Comparison of ENCODE assay signal across 1 cellular context in genomic region chr2:20509301-20509765, GRCh38.
A peak's percentile ranks its signal among the peaks of the same experiment; 100 is the strongest.
TF ChIP-seq lines count a peak whose summit lies in the region.

No MANE protein-coding gene starts in this region.

TF ChIP-seq in HepG2, 621 proteins besides CTCF, POLR2A, EP300 and RAD21 (continued from another document and continues in another):
- TF ChIP-seq, protein P1, sequence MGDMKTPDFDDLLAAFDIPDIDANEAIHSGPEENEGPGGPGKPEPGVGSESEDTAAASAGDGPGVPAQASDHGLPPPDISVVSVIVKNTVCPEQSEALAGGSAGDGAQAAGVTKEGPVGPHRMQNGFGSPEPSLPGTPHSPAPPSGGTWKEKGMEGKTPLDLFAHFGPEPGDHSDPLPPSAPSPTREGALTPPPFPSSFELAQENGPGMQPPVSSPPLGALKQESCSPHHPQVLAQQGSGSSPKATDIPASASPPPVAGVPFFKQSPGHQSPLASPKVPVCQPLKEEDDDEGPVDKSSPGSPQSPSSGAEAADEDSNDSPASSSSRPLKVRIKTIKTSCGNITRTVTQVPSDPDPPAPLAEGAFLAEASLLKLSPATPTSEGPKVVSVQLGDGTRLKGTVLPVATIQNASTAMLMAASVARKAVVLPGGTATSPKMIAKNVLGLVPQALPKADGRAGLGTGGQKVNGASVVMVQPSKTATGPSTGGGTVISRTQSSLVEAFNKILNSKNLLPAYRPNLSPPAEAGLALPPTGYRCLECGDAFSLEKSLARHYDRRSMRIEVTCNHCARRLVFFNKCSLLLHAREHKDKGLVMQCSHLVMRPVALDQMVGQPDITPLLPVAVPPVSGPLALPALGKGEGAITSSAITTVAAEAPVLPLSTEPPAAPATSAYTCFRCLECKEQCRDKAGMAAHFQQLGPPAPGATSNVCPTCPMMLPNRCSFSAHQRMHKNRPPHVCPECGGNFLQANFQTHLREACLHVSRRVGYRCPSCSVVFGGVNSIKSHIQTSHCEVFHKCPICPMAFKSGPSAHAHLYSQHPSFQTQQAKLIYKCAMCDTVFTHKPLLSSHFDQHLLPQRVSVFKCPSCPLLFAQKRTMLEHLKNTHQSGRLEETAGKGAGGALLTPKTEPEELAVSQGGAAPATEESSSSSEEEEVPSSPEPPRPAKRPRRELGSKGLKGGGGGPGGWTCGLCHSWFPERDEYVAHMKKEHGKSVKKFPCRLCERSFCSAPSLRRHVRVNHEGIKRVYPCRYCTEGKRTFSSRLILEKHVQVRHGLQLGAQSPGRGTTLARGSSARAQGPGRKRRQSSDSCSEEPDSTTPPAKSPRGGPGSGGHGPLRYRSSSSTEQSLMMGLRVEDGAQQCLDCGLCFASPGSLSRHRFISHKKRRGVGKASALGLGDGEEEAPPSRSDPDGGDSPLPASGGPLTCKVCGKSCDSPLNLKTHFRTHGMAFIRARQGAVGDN (CRISPR knock-in tag; IDR thresholded peaks at IDR 0.05), result peak; percentile 36
- TF ChIP-seq, protein P2, sequence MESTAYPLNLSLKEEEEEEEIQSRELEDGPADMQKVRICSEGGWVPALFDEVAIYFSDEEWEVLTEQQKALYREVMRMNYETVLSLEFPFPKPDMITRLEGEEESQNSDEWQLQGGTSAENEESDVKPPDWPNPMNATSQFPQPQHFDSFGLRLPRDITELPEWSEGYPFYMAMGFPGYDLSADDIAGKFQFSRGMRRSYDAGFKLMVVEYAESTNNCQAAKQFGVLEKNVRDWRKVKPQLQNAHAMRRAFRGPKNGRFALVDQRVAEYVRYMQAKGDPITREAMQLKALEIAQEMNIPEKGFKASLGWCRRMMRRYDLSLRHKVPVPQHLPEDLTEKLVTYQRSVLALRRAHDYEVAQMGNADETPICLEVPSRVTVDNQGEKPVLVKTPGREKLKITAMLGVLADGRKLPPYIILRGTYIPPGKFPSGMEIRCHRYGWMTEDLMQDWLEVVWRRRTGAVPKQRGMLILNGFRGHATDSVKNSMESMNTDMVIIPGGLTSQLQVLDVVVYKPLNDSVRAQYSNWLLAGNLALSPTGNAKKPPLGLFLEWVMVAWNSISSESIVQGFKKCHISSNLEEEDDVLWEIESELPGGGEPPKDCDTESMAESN (CRISPR knock-in tag; conservative IDR thresholded peaks at IDR 0.05), result no peak
- TF ChIP-seq SSRP1 (CRISPR knock-in tag; IDR thresholded peaks at IDR 0.05), result no peak
- TF ChIP-seq, protein P3, sequence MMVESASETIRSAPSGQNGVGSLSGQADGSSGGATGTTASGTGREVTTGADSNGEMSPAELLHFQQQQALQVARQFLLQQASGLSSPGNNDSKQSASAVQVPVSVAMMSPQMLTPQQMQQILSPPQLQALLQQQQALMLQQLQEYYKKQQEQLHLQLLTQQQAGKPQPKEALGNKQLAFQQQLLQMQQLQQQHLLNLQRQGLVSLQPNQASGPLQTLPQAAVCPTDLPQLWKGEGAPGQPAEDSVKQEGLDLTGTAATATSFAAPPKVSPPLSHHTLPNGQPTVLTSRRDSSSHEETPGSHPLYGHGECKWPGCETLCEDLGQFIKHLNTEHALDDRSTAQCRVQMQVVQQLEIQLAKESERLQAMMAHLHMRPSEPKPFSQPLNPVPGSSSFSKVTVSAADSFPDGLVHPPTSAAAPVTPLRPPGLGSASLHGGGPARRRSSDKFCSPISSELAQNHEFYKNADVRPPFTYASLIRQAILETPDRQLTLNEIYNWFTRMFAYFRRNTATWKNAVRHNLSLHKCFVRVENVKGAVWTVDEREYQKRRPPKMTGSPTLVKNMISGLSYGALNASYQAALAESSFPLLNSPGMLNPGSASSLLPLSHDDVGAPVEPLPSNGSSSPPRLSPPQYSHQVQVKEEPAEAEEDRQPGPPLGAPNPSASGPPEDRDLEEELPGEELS (CRISPR knock-in tag; IDR thresholded peaks at IDR 0.05), result 0 out of 2 replicates have a peak, but pooled peaks have one; percentile 14
- peak; percentile 68; the same call in 1 of the 2 replicates for TF ChIP-seq DZIP1 (CRISPR knock-in tag; IDR thresholded peaks at IDR 0.05)
- no peak for TF ChIP-seq MTA1 (CRISPR knock-in tag; IDR thresholded peaks at IDR 0.05; ENCODE audit: borderline replicate concordance)
- no peak for TF ChIP-seq ZNF746 (CRISPR knock-in tag; IDR thresholded peaks at IDR 0.05)
- TF ChIP-seq ZNF7 (CRISPR knock-in tag; IDR thresholded peaks at IDR 0.05), result no peak
- TF ChIP-seq, protein P4, sequence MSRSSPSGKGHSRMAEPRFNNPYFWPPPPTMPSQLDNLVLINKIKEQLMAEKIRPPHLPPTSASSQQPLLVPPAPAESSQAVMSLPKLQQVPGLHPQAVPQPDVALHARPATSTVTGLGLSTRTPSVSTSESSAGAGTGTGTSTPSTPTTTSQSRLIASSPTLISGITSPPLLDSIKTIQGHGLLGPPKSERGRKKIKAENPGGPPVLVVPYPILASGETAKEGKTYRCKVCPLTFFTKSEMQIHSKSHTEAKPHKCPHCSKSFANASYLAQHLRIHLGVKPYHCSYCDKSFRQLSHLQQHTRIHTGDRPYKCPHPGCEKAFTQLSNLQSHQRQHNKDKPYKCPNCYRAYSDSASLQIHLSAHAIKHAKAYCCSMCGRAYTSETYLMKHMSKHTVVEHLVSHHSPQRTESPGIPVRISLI (CRISPR knock-in tag; IDR thresholded peaks at IDR 0.05; ENCODE audit: borderline replicate concordance), result 0 out of 2 replicates have a peak, but pooled peaks have one; percentile 0
- no peak for TF ChIP-seq JUND (CRISPR knock-in tag; IDR thresholded peaks at IDR 0.05)
- no peak for TF ChIP-seq ELF4 (CRISPR knock-in tag; IDR thresholded peaks at IDR 0.05; ENCODE audit: borderline replicate concordance)
- TF ChIP-seq ZNF333 (CRISPR knock-in tag; IDR thresholded peaks at IDR 0.05; ENCODE audit: borderline replicate concordance), result no peak
- peak; percentile 54; the same call in 1 of the 2 replicates for TF ChIP-seq IRF9 (CRISPR knock-in tag; IDR thresholded peaks at IDR 0.05; ENCODE audit: borderline replicate concordance)
- 0 out of 2 replicates have a peak, but pooled peaks have one; percentile 33 for TF ChIP-seq NRL (CRISPR knock-in tag; IDR thresholded peaks at IDR 0.05; ENCODE audit: borderline replicate concordance)
- no peak for TF ChIP-seq TFDP1 (CRISPR knock-in tag; IDR thresholded peaks at IDR 0.05; ENCODE audit: borderline replicate concordance)
- no peak for TF ChIP-seq ZNF782 (CRISPR knock-in tag; IDR thresholded peaks at IDR 0.05; ENCODE audit: borderline replicate concordance)
- no peak for TF ChIP-seq ZNF75D (CRISPR knock-in tag; IDR thresholded peaks at IDR 0.05; ENCODE audit: borderline replicate concordance)
- TF ChIP-seq, protein P5, sequence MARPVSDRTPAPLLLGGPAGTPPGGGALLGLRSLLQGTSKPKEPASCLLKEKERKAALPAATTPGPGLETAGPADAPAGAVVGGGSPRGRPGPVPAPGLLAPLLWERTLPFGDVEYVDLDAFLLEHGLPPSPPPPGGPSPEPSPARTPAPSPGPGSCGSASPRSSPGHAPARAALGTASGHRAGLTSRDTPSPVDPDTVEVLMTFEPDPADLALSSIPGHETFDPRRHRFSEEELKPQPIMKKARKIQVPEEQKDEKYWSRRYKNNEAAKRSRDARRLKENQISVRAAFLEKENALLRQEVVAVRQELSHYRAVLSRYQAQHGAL (CRISPR knock-in tag; IDR thresholded peaks at IDR 0.05; ENCODE audit: not compliant biosample characterization), result no peak
- TF ChIP-seq ZNF30 (CRISPR knock-in tag; IDR thresholded peaks at IDR 0.05), result no peak
- TF ChIP-seq, protein P6, sequence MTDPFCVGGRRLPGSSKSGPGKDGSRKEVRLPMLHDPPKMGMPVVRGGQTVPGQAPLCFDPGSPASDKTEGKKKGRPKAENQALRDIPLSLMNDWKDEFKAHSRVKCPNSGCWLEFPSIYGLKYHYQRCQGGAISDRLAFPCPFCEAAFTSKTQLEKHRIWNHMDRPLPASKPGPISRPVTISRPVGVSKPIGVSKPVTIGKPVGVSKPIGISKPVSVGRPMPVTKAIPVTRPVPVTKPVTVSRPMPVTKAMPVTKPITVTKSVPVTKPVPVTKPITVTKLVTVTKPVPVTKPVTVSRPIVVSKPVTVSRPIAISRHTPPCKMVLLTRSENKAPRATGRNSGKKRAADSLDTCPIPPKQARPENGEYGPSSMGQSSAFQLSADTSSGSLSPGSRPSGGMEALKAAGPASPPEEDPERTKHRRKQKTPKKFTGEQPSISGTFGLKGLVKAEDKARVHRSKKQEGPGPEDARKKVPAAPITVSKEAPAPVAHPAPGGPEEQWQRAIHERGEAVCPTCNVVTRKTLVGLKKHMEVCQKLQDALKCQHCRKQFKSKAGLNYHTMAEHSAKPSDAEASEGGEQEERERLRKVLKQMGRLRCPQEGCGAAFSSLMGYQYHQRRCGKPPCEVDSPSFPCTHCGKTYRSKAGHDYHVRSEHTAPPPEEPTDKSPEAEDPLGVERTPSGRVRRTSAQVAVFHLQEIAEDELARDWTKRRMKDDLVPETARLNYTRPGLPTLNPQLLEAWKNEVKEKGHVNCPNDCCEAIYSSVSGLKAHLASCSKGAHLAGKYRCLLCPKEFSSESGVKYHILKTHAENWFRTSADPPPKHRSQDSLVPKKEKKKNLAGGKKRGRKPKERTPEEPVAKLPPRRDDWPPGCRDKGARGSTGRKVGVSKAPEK (CRISPR knock-in tag; IDR thresholded peaks at IDR 0.05; ENCODE audit: borderline replicate concordance), result peak; percentile 20; the same call in 1 of the 2 replicates
- TF ChIP-seq ZMAT3 (CRISPR knock-in tag; conservative IDR thresholded peaks at IDR 0.05), result no peak
- no peak for TF ChIP-seq SNAI1 (CRISPR knock-in tag; IDR thresholded peaks at IDR 0.05; ENCODE audit: borderline replicate concordance)
- TF ChIP-seq MXD4 (CRISPR knock-in tag; IDR thresholded peaks at IDR 0.05), result no peak
- no peak for TF ChIP-seq ZBTB1 (CRISPR knock-in tag; IDR thresholded peaks at IDR 0.05; ENCODE audit: borderline replicate concordance)
- TF ChIP-seq RERE (CRISPR knock-in tag; IDR thresholded peaks at IDR 0.05; ENCODE audit: low read depth), result no peak
